In the genomic region with DNA sequence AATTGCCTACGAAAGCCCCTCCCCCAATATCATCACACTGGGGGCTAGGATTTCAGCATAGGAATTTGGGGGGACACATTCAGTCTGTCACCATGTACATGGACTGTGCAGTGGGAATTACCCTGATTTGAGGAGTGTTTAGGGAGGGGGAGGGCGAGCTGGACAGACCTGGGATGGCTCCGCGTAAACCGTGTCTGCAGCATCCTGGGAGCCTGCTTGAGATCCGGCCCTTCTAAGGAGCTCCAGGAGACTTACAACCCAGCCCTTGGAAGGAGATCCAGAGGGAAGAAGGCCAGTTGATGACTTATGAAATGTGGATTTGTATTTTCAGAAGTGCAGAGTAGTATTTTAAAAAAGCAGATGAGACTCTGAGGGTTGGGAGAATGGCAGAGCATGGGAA, we compare ENCODE assay signal across 19 cellular contexts.
"Had no signal": no experiment of that assay in that cellular context is flagged by ENCODE, and none has a peak within 500 bp of the region (broad histone marks: within the 10 kb centered on the region; RNA-seq: fewer than 3 reads in every experiment).

No MANE protein-coding gene starts in this region.

- H3K9me3 ChIP-seq: SK-N-SH had no signal

- H3K27ac ChIP-seq: RWPE1 had no signal

- ATAC-seq: Panc1, PC-3 had no signal

- DNase-seq: KBM-7, NCI-H1092, NCI-H1105 treated with DMSO at 0.1 percent for 48 hours, NCI-H1436, NCI-H187, NCI-H2029, NCI-H2081 treated with DMSO at 0.1 percent for 48 hours, NCI-H2171, NCI-H226, NCI-H446, NCI-H510A, NCI-H524 treated with DMSO at 0.1 percent for 48 hours, NCI-H69, NCI-H774, PC-3, SHP77, SK-N-SH had no signal

- H3K4me2 ChIP-seq: SK-N-SH had no signal

- H3K9me2 ChIP-seq: SK-N-SH had no signal

- H3K9ac ChIP-seq: SK-N-SH had no signal
